Comparison of ENCODE assay signal across 9 cellular contexts in the genomic region with DNA sequence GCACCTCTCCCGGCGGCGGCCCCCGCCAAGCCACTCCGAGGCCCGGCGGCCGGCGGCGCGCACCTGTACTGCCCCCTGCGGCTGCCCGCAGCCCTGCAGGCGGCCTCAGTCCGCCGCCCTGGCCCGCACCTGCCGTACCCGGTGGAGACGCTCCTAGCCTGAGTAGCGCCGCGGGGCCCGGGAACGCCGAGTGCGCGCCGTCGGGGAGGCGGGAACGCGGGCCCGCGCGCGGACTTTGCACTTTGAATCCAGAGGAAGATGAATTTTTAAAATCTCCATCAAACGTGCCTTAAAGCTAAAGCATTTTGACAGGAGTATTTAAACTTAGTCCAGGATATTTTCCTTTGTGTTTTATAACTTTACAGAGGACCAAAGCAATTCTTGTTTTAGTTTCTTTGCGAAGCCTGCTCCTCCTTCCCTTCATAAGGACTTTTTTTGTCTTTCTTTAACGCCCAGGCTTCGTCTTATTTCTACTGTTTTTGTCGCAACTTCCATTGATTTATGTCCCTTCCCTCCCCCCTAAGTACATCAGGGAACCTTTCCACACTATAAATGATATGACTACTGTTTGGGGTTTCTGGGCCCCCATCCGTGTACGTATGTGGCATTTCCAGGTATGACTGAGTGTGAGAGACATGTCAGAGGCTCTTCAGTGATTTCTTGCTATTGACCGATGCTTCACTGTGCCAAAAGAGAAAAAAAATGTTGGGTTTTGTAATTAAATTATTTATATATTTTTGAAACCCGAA. TPM values are rescaled to one million over a fixed set of nuclear protein-coding genes. Genes with fewer than 3 reads are reported as not detected.
DNase-seq lines count a peak whose midpoint lies in the region; ATAC-seq and TF ChIP-seq lines count a peak whose summit lies in the region.
"Had no signal": no experiment of that assay in that cellular context is flagged by ENCODE, and none has a peak within 500 bp of the region (broad histone marks: within the 10 kb centered on the region; RNA-seq: fewer than 3 reads in every experiment).

No MANE protein-coding gene starts in this region.

- 6% methylated on average over 46 of the region's 46 CpGs for WGBS in prostate gland

- H3K9me3 ChIP-seq in PC-3 (ENCODE audit: low read length) (no peaks in the 10 kb centered on the region), prostate gland (no peaks in the 10 kb centered on the region)

- H3K79me2 ChIP-seq in PC-3 (ENCODE audit: low read length), result peaks cover 20% of the 10 kb centered on the region

- H3K36me3 ChIP-seq in PC-3 (ENCODE audit: low read depth, low read length) (no peaks in the 10 kb centered on the region), prostate gland (no peaks in the 10 kb centered on the region)

- DNase-seq in GM13976 (ENCODE audit: low spot score), result peak; percentile 56
- DNase-seq in PC-3, result peak; percentile 65
- DNase-seq in epithelial cell of proximal tubule (ENCODE audit: low read depth), result no peak
- DNase-seq in prostate gland (ENCODE audit: low spot score), result peak; percentile 51
- DNase-seq in sciatic nerve (ENCODE audit: low spot score), result no peak
- DNase-seq in A172 (ENCODE audit: low spot score), result no peak

- in situ Hi-C loops in GM13976 (cut with MboI; ENCODE audit: low sequenced_read_pairs, unreplicated experiment), result no loop called here

- H3K4me3 ChIP-seq in PC-3 (ENCODE audit: low read length), result peak overlapping the region; percentile 66
- H3K4me3 ChIP-seq in epithelial cell of proximal tubule (ENCODE audit: low read depth, low read length), result peak overlapping the region; percentile 60
- H3K4me3 ChIP-seq in prostate gland, result peak overlapping the region; percentile 50 to 56

- H3K27ac ChIP-seq in PC-3 (ENCODE audit: low read length), result no peak overlapping the region
- H3K27ac ChIP-seq in prostate gland, result peak overlapping the region; percentile 11 to 19

- BruUV-seq in PC-3 (replicated peaks; lab: Mats Ljungman, UMichigan), result TSS peak; percentile 33

- peak; percentile 20 for TF ChIP-seq POLR2A in prostate gland (IDR thresholded peaks at IDR 0.05)

- peak overlapping the region; percentile 15; the same call in 1 of the 2 replicates for H2AFZ ChIP-seq in PC-3 (ENCODE audit: low read length)

- H3K9me2 ChIP-seq in PC-3 (replicated peaks; ENCODE audit: low read length), result no peaks in the 10 kb centered on the region

- H3K4me1 ChIP-seq in PC-3 (ENCODE audit: insufficient read depth, low read length) (peaks cover 27% of the 10 kb centered on the region), prostate gland (replicated peaks) (no peaks in the 10 kb centered on the region)

- H3K27me3 ChIP-seq in PC-3 (ENCODE audit: low read length) (no peaks in the 10 kb centered on the region), prostate gland (replicated peaks; ENCODE audit: insufficient read depth) (no peaks in the 10 kb centered on the region)

- ATAC-seq in PC-3, result peak; percentile 9; the same call in 1 of the 2 replicates
- no peak for ATAC-seq in sciatic nerve
- ATAC-seq in GM18873 (IDR thresholded peaks at IDR 0.05; ENCODE audit: low FRiP score, unreplicated experiment), result no peak

- TF ChIP-seq CTCF in GM13976 (IDR thresholded peaks at IDR 0.05; ENCODE audit: borderline replicate concordance, control extremely low read depth, extremely low read depth, insufficient read depth, missing control alignments), result peak; percentile 20
- peak; percentile 45; the same call in 1 of the 2 replicates for TF ChIP-seq CTCF in PC-3 (conservative IDR thresholded peaks at IDR 0.05; ENCODE audit: low read depth, low read length)
- peak; percentile 45 for TF ChIP-seq CTCF in epithelial cell of proximal tubule (conservative IDR thresholded peaks at IDR 0.05; ENCODE audit: low read depth, low read length)
- peak; percentile 37 to 90 (median 72) for TF ChIP-seq CTCF in prostate gland (IDR thresholded peaks at IDR 0.05)

- H3K9ac ChIP-seq in PC-3 (ENCODE audit: low read length), result peak overlapping the region; percentile 36; the same call in 1 of the 2 replicates

- CTCF ChIA-PET in PC-3 (lab: Charles Lee), result no interaction called here

- peaks cover 3% of the 10 kb centered on the region for H3F3A ChIP-seq in PC-3 (ENCODE audit: low read length, unreplicated experiment)

- intact Hi-C loops in PC-3 (cut with micrococcal nuclease) (loop anchor here (5.0 kb wide), 1 partner anchor 47 kb away; no protein-coding TSS in a partner anchor), prostate gland (cut with DNase I) (loop anchor here (5.0 kb wide), 2 partner anchors 68 to 402 kb away; no protein-coding TSS in a partner anchor), sciatic nerve (cut with DNase I) (no loop called here)

- POLR2A ChIA-PET in PC-3 (lab: Charles Lee; ENCODE audit: unreplicated experiment), result interaction anchor here (0.6 kb wide), 1 partner anchor 12 kb away, joined by 3 read pairs; no protein-coding TSS in a partner anchor

- no peaks in the 10 kb centered on the region for H4K20me1 ChIP-seq in PC-3 (ENCODE audit: low read length)

- H3K4me2 ChIP-seq in PC-3 (ENCODE audit: low read length), result peak overlapping the region; percentile 97

RNA-seq across cellular contexts. Expression of a gene that starts 2.0 kb away (rescaled TPM):
- total RNA-seq in PC-3 (2014; rRNA removed), result 7.5 and 12.4 TPM in 2 replicates
- 2.0 and 2.1 TPM in 2 replicates for total RNA-seq in epithelial cell of proximal tubule
- 10 to 100 TPM; 20.3 to 38.6 TPM for total RNA-seq in prostate gland
- 1.7 TPM for total RNA-seq in sciatic nerve
- total RNA-seq in A172 (2014; rRNA removed; shearing (Covaris generic)), result 0.24 TPM in 1 of 2 replicates, not detected in the other
- total RNA-seq: endothelial cell of umbilical vein, M059J had no signal

Comparison
In these comparisons a context has a peak if more than half of its experiments do, and no peak if none do; other contexts are left out.
1. DNase-seq: peak in GM13976 (single experiment), PC-3 (single experiment) and prostate gland (single experiment); none in epithelial cell of proximal tubule (single experiment), sciatic nerve (single experiment) and A172 (single experiment).
2. CTCF ChIP-seq: peak in every context shown above with its lines; median percentile 72 in prostate gland; 45 in PC-3; 45 in epithelial cell of proximal tubule; 20 in GM13976.
3. Peak in every context shown above with its lines, with median percentiles within 50 percentile points of each other: H3K4me3 ChIP-seq.